ENCODE assay signal across 8 cellular contexts in genomic region chr6:25250878-25251277, GRCh38. TPM values are rescaled to one million over a fixed set of nuclear protein-coding genes. Genes with fewer than 3 reads are reported as not detected.
DNase-seq lines count a peak whose midpoint lies in the region; ATAC-seq and TF ChIP-seq lines count a peak whose summit lies in the region.

No MANE protein-coding gene starts in this region.

- no peak overlapping the region for H3K9ac ChIP-seq in PC-3 (ENCODE audit: low read length)
- no peak overlapping the region for H3K9ac ChIP-seq in trophoblast cell (ENCODE audit: low read length)

- no peaks in the 10 kb centered on the region for H3K9me2 ChIP-seq in PC-3 (replicated peaks; ENCODE audit: low read length)

- H3K27me3 Mint-ChIP-seq in CD14-positive monocyte (ENCODE audit: low read depth in 3 of 3) = peaks cover 0 to 1% (median 0%) of the 10 kb centered on the region in 3 donors

- no peaks in the 10 kb centered on the region for H3K4me1 Mint-ChIP-seq in CD14-positive monocyte

- H3K14ac ChIP-seq in trophoblast cell (ENCODE audit: low read length) = no peak overlapping the region

- H2BK5ac ChIP-seq in trophoblast cell (ENCODE audit: low read depth, low read length, poor library complexity) = no peak overlapping the region

- DNase-seq in NCI-H146 (lab: John Stamatoyannopoulos, UW) (peak; percentile 48), NCI-H146 treated with DMSO at 0.1 percent for 48 hours (lab: John Stamatoyannopoulos, UW; ENCODE audit: unreplicated experiment) (no peak), HCEC 1CT (peak; percentile 49), PC-3 (peak; percentile 33), trophoblast cell (no peak), CD14-positive monocyte (ENCODE audit: low spot score) (no peak)
- DNase-seq in activated CD8-positive, alpha-beta memory T cell treated with anti-CD3 and anti-CD28 coated beads for 24 hours = no peak

- intact Hi-C loops in PC-3 (cut with micrococcal nuclease) = no loop called here
- intact Hi-C loops in CD14-positive monocyte (cut with micrococcal nuclease) = no loop called here

- ATAC-seq in PC-3 (peak; percentile 49; the same call in 1 of the 2 replicates), HG03457 (IDR thresholded peaks at IDR 0.05; ENCODE audit: unreplicated experiment) (no peak)

- H3K18ac ChIP-seq in trophoblast cell (ENCODE audit: low read length) = no peak overlapping the region

- WGBS in trophoblast cell (ENCODE audit: extremely low coverage, insufficient coverage, insufficient read length) = no CpG with 5 or more reads among the region's 5 CpGs

- no peaks in the 10 kb centered on the region for H3K79me1 ChIP-seq in trophoblast cell (ENCODE audit: low read length)

- H3K23ac ChIP-seq in trophoblast cell (ENCODE audit: low read length) = no peak overlapping the region

- no peak overlapping the region for H3K4me3 ChIP-seq in PC-3 (ENCODE audit: low read length)
- H3K4me3 ChIP-seq in trophoblast cell (ENCODE audit: low read depth, low read length) = no peak overlapping the region

- H3K36me3 Mint-ChIP-seq in CD14-positive monocyte = no peaks in the 10 kb centered on the region

- H4K8ac ChIP-seq in trophoblast cell (ENCODE audit: low read depth, low read length) = no peak overlapping the region

- no peak overlapping the region for H2AK5ac ChIP-seq in trophoblast cell (ENCODE audit: low read length)

- POLR2A ChIA-PET in PC-3 (lab: Charles Lee; ENCODE audit: unreplicated experiment) = no interaction called here

- TF ChIP-seq CTCF in PC-3 (conservative IDR thresholded peaks at IDR 0.05; ENCODE audit: low read depth, low read length) (no peak), CD14-positive monocyte (IDR thresholded peaks at IDR 0.05) (no peak)

- H2BK12ac ChIP-seq in trophoblast cell (ENCODE audit: low read length) = no peak overlapping the region

- H3K4me3 Mint-ChIP-seq in CD14-positive monocyte = no peak overlapping the region

- no TSS peak for BruUV-seq in PC-3 (replicated peaks; lab: Mats Ljungman, UMichigan)

- no peaks in the 10 kb centered on the region for H3F3A ChIP-seq in PC-3 (ENCODE audit: low read length, unreplicated experiment)

- CTCF ChIA-PET in PC-3 (lab: Charles Lee) = interaction anchor here (0.8 kb wide), 1 partner anchor 12 kb away, joined by 3 read pairs; no protein-coding TSS in a partner anchor

- no peaks in the 10 kb centered on the region for H4K20me1 ChIP-seq in PC-3 (ENCODE audit: low read length)

- no peak overlapping the region for H3K27ac Mint-ChIP-seq in CD14-positive monocyte

- no peaks in the 10 kb centered on the region for H3K79me2 ChIP-seq in PC-3 (ENCODE audit: low read length)
- H3K79me2 ChIP-seq in trophoblast cell (ENCODE audit: control insufficient read depth, insufficient read depth, low read length, poor library complexity) = no peaks in the 10 kb centered on the region

- H3K9me3 Mint-ChIP-seq in CD14-positive monocyte = no peaks in the 10 kb centered on the region

- H2BK120ac ChIP-seq in trophoblast cell (ENCODE audit: insufficient read depth, low read length, poor library complexity) = no peak overlapping the region

- H3K9me3 ChIP-seq in PC-3 (ENCODE audit: low read length) (no peaks in the 10 kb centered on the region), trophoblast cell (ENCODE audit: insufficient read depth, low read depth, low read length) (no peaks in the 10 kb centered on the region)

- H3K27me3 ChIP-seq in PC-3 (ENCODE audit: low read length) (no peaks in the 10 kb centered on the region), trophoblast cell (ENCODE audit: insufficient read depth, low read length) (no peaks in the 10 kb centered on the region)

- H3K27ac ChIP-seq in PC-3 (ENCODE audit: low read length) = no peak overlapping the region
- H3K27ac ChIP-seq in trophoblast cell (ENCODE audit: low read depth, low read length) = no peak overlapping the region

- 0 out of 2 replicates have a peak overlapping the region, but pooled peaks have one; percentile 10 for H3K4me2 ChIP-seq in PC-3 (ENCODE audit: low read length)
- peak overlapping the region; percentile 28 for H3K4me2 ChIP-seq in trophoblast cell (ENCODE audit: low read length)

- H3K36me3 ChIP-seq in PC-3 (ENCODE audit: low read depth, low read length) (no peaks in the 10 kb centered on the region), trophoblast cell (ENCODE audit: control insufficient read depth in 1 of 2, insufficient read depth in 2 of 2, low read length in 2 of 2) (no peaks in the 10 kb centered on the region)

- H3K4ac ChIP-seq in trophoblast cell (ENCODE audit: low read depth, low read length) = no peak overlapping the region

- H2AFZ ChIP-seq in PC-3 (ENCODE audit: low read length) = no peak overlapping the region; the same call in 1 of the 2 replicates
- no peak overlapping the region for H2AFZ ChIP-seq in trophoblast cell (ENCODE audit: insufficient read depth, low read length, poor library complexity)

- H4K12ac ChIP-seq in trophoblast cell (ENCODE audit: low read depth, low read length) = no peak overlapping the region

- H3K4me1 ChIP-seq in PC-3 (ENCODE audit: insufficient read depth, low read length) (peaks cover 12% of the 10 kb centered on the region; the same call in 1 of the 2 replicates), trophoblast cell (ENCODE audit: control insufficient read depth in 1 of 2, insufficient read depth in 2 of 2, low read length in 2 of 2) (peaks cover 0 to 2% of the 10 kb centered on the region in 2 experiments)

- no peak overlapping the region for H4K91ac ChIP-seq in trophoblast cell (ENCODE audit: low read depth, low read length)

RNA-seq across cellular contexts. Expression of gene CARMIL1, which starts 28.3 kb away (rescaled TPM):
- 17.0 and 22.0 TPM in 2 replicates for total RNA-seq in PC-3 (2014; rRNA removed)
- 14.3 and 14.6 TPM in 2 replicates for polyA plus RNA-seq in trophoblast cell (2013)
- under 1 TPM; 0.30 to 0.41 TPM for polyA plus RNA-seq in CD14-positive monocyte

Comparison
In these comparisons a context has a peak if more than half of its experiments do, and no peak if none do; other contexts are left out.
1. DNase-seq: peak in NCI-H146 (single experiment), HCEC 1CT (single experiment) and PC-3 (single experiment); none in NCI-H146 treated with DMSO at 0.1 percent for 48 hours (single experiment), trophoblast cell (0 of 2), activated CD8-positive, alpha-beta memory T cell treated with anti-CD3 and anti-CD28 coated beads for 24 hours (single experiment) and CD14-positive monocyte (single experiment).